Comparison of ENCODE assay signal across 1 cellular context in genomic region chr6:53333439-53334408, GRCh38.
TF ChIP-seq lines count a peak whose summit lies in the region.

No MANE protein-coding gene starts in this region.

TF ChIP-seq in HepG2, 621 proteins besides CTCF, POLR2A, EP300 and RAD21 (continued from another document and continues in another):
- TF ChIP-seq, protein P1, sequence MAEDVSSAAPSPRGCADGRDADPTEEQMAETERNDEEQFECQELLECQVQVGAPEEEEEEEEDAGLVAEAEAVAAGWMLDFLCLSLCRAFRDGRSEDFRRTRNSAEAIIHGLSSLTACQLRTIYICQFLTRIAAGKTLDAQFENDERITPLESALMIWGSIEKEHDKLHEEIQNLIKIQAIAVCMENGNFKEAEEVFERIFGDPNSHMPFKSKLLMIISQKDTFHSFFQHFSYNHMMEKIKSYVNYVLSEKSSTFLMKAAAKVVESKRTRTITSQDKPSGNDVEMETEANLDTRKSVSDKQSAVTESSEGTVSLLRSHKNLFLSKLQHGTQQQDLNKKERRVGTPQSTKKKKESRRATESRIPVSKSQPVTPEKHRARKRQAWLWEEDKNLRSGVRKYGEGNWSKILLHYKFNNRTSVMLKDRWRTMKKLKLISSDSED (CRISPR knock-in tag; IDR thresholded peaks at IDR 0.05) = no peak
- TF ChIP-seq TCF12 (IDR thresholded peaks at IDR 0.05) (no peak), TCF12 (CRISPR knock-in tag; IDR thresholded peaks at IDR 0.05) (no peak), MAFG (CRISPR knock-in tag; IDR thresholded peaks at IDR 0.05) (no peak), PLRG1 (conservative IDR thresholded peaks at IDR 0.05) (no peak), ZNF225 (CRISPR knock-in tag; IDR thresholded peaks at IDR 0.05) (no peak), MIER2 (CRISPR knock-in tag; IDR thresholded peaks at IDR 0.05) (no peak), GATAD2A (CRISPR knock-in tag; IDR thresholded peaks at IDR 0.05) (no peak; the same call in 1 of the 2 replicates), JUND (CRISPR knock-in tag; IDR thresholded peaks at IDR 0.05) (no peak), MED8 (CRISPR knock-in tag; IDR thresholded peaks at IDR 0.05; ENCODE audit: insufficient replicate concordance) (no peak), STAG1 (CRISPR knock-in tag; IDR thresholded peaks at IDR 0.05) (no peak), ZNF816 (CRISPR knock-in tag; IDR thresholded peaks at IDR 0.05; ENCODE audit: borderline replicate concordance) (peak; percentile 56; the same call in 1 of the 2 replicates), ZNF790 (CRISPR knock-in tag; IDR thresholded peaks at IDR 0.05; ENCODE audit: borderline replicate concordance) (no peak), ZNF737 (CRISPR knock-in tag; IDR thresholded peaks at IDR 0.05; ENCODE audit: borderline replicate concordance) (no peak), ZNF274 (CRISPR knock-in tag; IDR thresholded peaks at IDR 0.05) (no peak), TAF15 (IDR thresholded peaks at IDR 0.05; ENCODE audit: low read depth, low read length, poor library complexity, severe bottlenecking) (no peak), KLF6 (CRISPR knock-in tag; IDR thresholded peaks at IDR 0.05) (no peak), FOXO4 (CRISPR knock-in tag; conservative IDR thresholded peaks at IDR 0.05) (no peak), U2AF2 (IDR thresholded peaks at IDR 0.05; ENCODE audit: low read depth, low read length) (no peak), ZSCAN29 (CRISPR knock-in tag; conservative IDR thresholded peaks at IDR 0.05) (0 out of 2 replicates have a peak, but pooled peaks have one; percentile 40), ARHGAP35 (CRISPR knock-in tag; IDR thresholded peaks at IDR 0.05; ENCODE audit: borderline replicate concordance) (no peak), SRF (IDR thresholded peaks at IDR 0.05; ENCODE audit: low read depth, low read length) (no peak), ZNF773 (CRISPR knock-in tag; IDR thresholded peaks at IDR 0.05; ENCODE audit: borderline replicate concordance) (no peak), GATAD1 (CRISPR knock-in tag; IDR thresholded peaks at IDR 0.05) (no peak), ELF3 (CRISPR knock-in tag; IDR thresholded peaks at IDR 0.05) (no peak), ZNF891 (CRISPR knock-in tag; IDR thresholded peaks at IDR 0.05) (no peak), CAMTA2 (CRISPR knock-in tag; IDR thresholded peaks at IDR 0.05; ENCODE audit: borderline replicate concordance) (no peak), ZMYM4 (CRISPR knock-in tag; IDR thresholded peaks at IDR 0.05) (no peak), ZBTB20 (CRISPR knock-in tag; IDR thresholded peaks at IDR 0.05; ENCODE audit: borderline replicate concordance, low read depth) (no peak), RXRB (CRISPR knock-in tag; IDR thresholded peaks at IDR 0.05; ENCODE audit: borderline replicate concordance) (peak; percentile 20; the same call in 1 of the 2 replicates), ZBTB40 (IDR thresholded peaks at IDR 0.05) (no peak), ZBTB40 (CRISPR knock-in tag; IDR thresholded peaks at IDR 0.05) (no peak), ZNF317 (CRISPR knock-in tag; IDR thresholded peaks at IDR 0.05) (peak; percentile 38; the same call in 1 of the 2 replicates), AKAP8 (CRISPR knock-in tag; IDR thresholded peaks at IDR 0.05) (no peak), ATF7-NPFF (CRISPR knock-in tag; IDR thresholded peaks at IDR 0.05; ENCODE audit: low read depth) (no peak), UBTF (CRISPR knock-in tag; IDR thresholded peaks at IDR 0.05) (no peak), ZNF709 (CRISPR knock-in tag; IDR thresholded peaks at IDR 0.05) (no peak), NR0B2 (CRISPR knock-in tag; IDR thresholded peaks at IDR 0.05) (no peak), TBL1XR1 (IDR thresholded peaks at IDR 0.05; ENCODE audit: borderline replicate concordance, low read length, partially characterized antibody) (no peak), HDAC1 (CRISPR knock-in tag; IDR thresholded peaks at IDR 0.05) (peak; percentile 36; the same call in 1 of the 2 replicates), HOMEZ (CRISPR knock-in tag; IDR thresholded peaks at IDR 0.05; ENCODE audit: low read depth) (peak; percentile 48; the same call in 1 of the 2 replicates), CC2D1A (CRISPR knock-in tag; IDR thresholded peaks at IDR 0.05) (no peak), FOXK2 (IDR thresholded peaks at IDR 0.05) (no peak)
- TF ChIP-seq, protein P2, sequence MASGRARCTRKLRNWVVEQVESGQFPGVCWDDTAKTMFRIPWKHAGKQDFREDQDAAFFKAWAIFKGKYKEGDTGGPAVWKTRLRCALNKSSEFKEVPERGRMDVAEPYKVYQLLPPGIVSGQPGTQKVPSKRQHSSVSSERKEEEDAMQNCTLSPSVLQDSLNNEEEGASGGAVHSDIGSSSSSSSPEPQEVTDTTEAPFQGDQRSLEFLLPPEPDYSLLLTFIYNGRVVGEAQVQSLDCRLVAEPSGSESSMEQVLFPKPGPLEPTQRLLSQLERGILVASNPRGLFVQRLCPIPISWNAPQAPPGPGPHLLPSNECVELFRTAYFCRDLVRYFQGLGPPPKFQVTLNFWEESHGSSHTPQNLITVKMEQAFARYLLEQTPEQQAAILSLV (CRISPR knock-in tag; IDR thresholded peaks at IDR 0.05; ENCODE audit: borderline replicate concordance) = no peak
- TF ChIP-seq, protein P3, sequence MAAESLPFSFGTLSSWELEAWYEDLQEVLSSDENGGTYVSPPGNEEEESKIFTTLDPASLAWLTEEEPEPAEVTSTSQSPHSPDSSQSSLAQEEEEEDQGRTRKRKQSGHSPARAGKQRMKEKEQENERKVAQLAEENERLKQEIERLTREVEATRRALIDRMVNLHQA (CRISPR knock-in tag; IDR thresholded peaks at IDR 0.05) = no peak
